1 cellular context compared by ENCODE assay signal in genomic region chr1:1349256-1350012, GRCh38.
TF ChIP-seq lines count a peak whose summit lies in the region.

TSS of gene DVL1 (minus strand) at chr1:1349418. CDS start at chr1:1349065, 353 bp downstream.

TF ChIP-seq in A549, 52 proteins besides CTCF, POLR2A, EP300 and RAD21 (continued from another document):
- TF ChIP-seq MYC (IDR thresholded peaks at IDR 0.05; ENCODE audit: borderline replicate concordance, low read length) (no peak), JUNB (IDR thresholded peaks at IDR 0.05) (no peak), REST (IDR thresholded peaks at IDR 0.05) (no peak), NR3C1 (IDR thresholded peaks at IDR 0.05) (no peak), GATA3 (IDR thresholded peaks at IDR 0.05; ENCODE audit: borderline replicate concordance) (no peak), BCL3 (IDR thresholded peaks at IDR 0.05) (no peak), KDM5A (IDR thresholded peaks at IDR 0.05) (no peak; the same call in 1 of the 2 replicates), TFCP2L1 (CRISPR knock-in tag; IDR thresholded peaks at IDR 0.05) (no peak), CBX2 (IDR thresholded peaks at IDR 0.05; ENCODE audit: borderline replicate concordance, low read depth) (no peak), KDM1A (IDR thresholded peaks at IDR 0.05; ENCODE audit: low read depth) (no peak), RFX5 (IDR thresholded peaks at IDR 0.05) (no peak), RARB (CRISPR knock-in tag; IDR thresholded peaks at IDR 0.05) (no peak), E2F6 (IDR thresholded peaks at IDR 0.05; ENCODE audit: borderline replicate concordance, low read depth) (no peak), NFE2L2 (conservative IDR thresholded peaks at IDR 0.05; ENCODE audit: low read length) (no peak), SREBF2 (IDR thresholded peaks at IDR 0.05) (no peak), HDAC2 (IDR thresholded peaks at IDR 0.05) (no peak), CEBPB (IDR thresholded peaks at IDR 0.05) (no peak)
TF ChIP-seq in A549: peak in this region for 0.
